ENCODE assay signal across 11 cellular contexts in genomic region chr6:148780918-148781436, GRCh38. TPM values are rescaled to one million over a fixed set of nuclear protein-coding genes. Genes with fewer than 3 reads are reported as not detected.
DNase-seq lines count a peak whose midpoint lies in the region; ATAC-seq, FAIRE-seq and TF ChIP-seq lines count a peak whose summit lies in the region.
"Had no signal": no experiment of that assay in that cellular context is flagged by ENCODE, and none has a peak within 500 bp of the region (broad histone marks: within the 10 kb centered on the region; RNA-seq: fewer than 3 reads in every experiment).

No MANE protein-coding gene starts in this region.

- H3K4me2 ChIP-seq in osteoblast (ENCODE audit: insufficient read depth, low read length), result no peak overlapping the region

- H3K27ac Mint-ChIP-seq in activated CD4-positive, alpha-beta memory T cell treated with anti-CD3 and anti-CD28 coated beads for 36 hours, result peak overlapping the region; percentile 78

- no peak overlapping the region for H3K4me3 ChIP-seq in osteoblast (ENCODE audit: insufficient read depth, low read length)

- H3K27me3 Mint-ChIP-seq in activated CD4-positive, alpha-beta memory T cell treated with anti-CD3 and anti-CD28 coated beads for 36 hours, result no peaks in the 10 kb centered on the region

- peaks cover 5% of the 10 kb centered on the region for H4K20me1 ChIP-seq in osteoblast (ENCODE audit: insufficient read depth, low read length)

- no peak for TF ChIP-seq CTCF in osteoblast (IDR thresholded peaks at IDR 0.05; ENCODE audit: extremely low read depth, low read depth, low read length)

- peaks cover 36% of the 10 kb centered on the region for H3K4me1 Mint-ChIP-seq in activated CD4-positive, alpha-beta memory T cell treated with anti-CD3 and anti-CD28 coated beads for 36 hours (ENCODE audit: low read depth)

- no peak for TF ChIP-seq POLR2A in GM12892 (IDR thresholded peaks at IDR 0.05; ENCODE audit: low read depth, low read length)

- no peaks in the 10 kb centered on the region for H3K9me3 ChIP-seq in osteoblast (ENCODE audit: low read depth, low read length)

- DNase-seq in GM12892 (ENCODE audit: insufficient read length), result no peak
- peak; percentile 49 for DNase-seq in activated CD4-positive, alpha-beta memory T cell treated with anti-CD3 and anti-CD28 coated beads for 36 hours
- DNase-seq in stimulated activated CD4-positive, alpha-beta T cell treated with anti-CD3 and anti-CD28 coated beads, Interleukin-4, amount 100 ng/mL, for 24 hours, result no peak
- no peak for DNase-seq in activated CD8-positive, alpha-beta memory T cell treated with anti-CD3 and anti-CD28 coated beads, Interleukin-2, amount 50 U/mL, for 48 hours
- no peak for DNase-seq in NCI-H1105 treated with DMSO at 0.1 percent for 48 hours (lab: John Stamatoyannopoulos, UW)
- DNase-seq in osteoblast (ENCODE audit: insufficient read length, low spot score, missing footprints), result no peak
- DNase-seq: Calu3; NCI-H226; stimulated activated CD4-positive, alpha-beta T cell treated with anti-CD3 and anti-CD28 coated beads, Interleukin-2, amount 100 ng/mL, for 24 hours had no signal

- intact Hi-C loops in activated CD4-positive, alpha-beta memory T cell treated with anti-CD3 and anti-CD28 coated beads for 36 hours (cut with micrococcal nuclease), result loop anchor here (1.0 to 5.0 kb wide), 6 partner anchors 23 to 87 kb away; partner anchors contain the start of gene UST

- H3K27ac ChIP-seq in osteoblast (ENCODE audit: low read depth, low read length), result no peak overlapping the region

- POLR2A ChIA-PET in activated CD4-positive, alpha-beta memory T cell treated with anti-CD3 and anti-CD28 coated beads for 36 hours (lab: Charles Lee), result interaction anchor here (1.1 to 1.8 kb wide), 4 partner anchors 20 to 55 kb away, joined by 5 to 14 read pairs (median 9); no protein-coding TSS in a partner anchor

- peak; percentile 92 for ATAC-seq in GM19372 (IDR thresholded peaks at IDR 0.05; ENCODE audit: low read depth, unreplicated experiment)
- ATAC-seq in HG02943 (IDR thresholded peaks at IDR 0.05; ENCODE audit: low read depth, unreplicated experiment), result peak; percentile 89

- H3K4me1 ChIP-seq in osteoblast (ENCODE audit: insufficient read depth, low read length), result peaks cover 10% of the 10 kb centered on the region

- H3K27me3 ChIP-seq in osteoblast (ENCODE audit: insufficient read depth, low read length), result no peaks in the 10 kb centered on the region

- H3K4me3 Mint-ChIP-seq in activated CD4-positive, alpha-beta memory T cell treated with anti-CD3 and anti-CD28 coated beads for 36 hours, result peak overlapping the region; percentile 52

- H3K9me3 Mint-ChIP-seq in activated CD4-positive, alpha-beta memory T cell treated with anti-CD3 and anti-CD28 coated beads for 36 hours, result no peaks in the 10 kb centered on the region

- H3K36me3 Mint-ChIP-seq in activated CD4-positive, alpha-beta memory T cell treated with anti-CD3 and anti-CD28 coated beads for 36 hours, result no peaks in the 10 kb centered on the region

- H2AFZ ChIP-seq in osteoblast (ENCODE audit: low read length), result no peak overlapping the region

- peak; percentile 56 for FAIRE-seq in GM12892 (lab: Jason Lieb, UNC)

- CTCF ChIA-PET in activated CD4-positive, alpha-beta memory T cell treated with anti-CD3 and anti-CD28 coated beads for 36 hours (lab: Charles Lee), result interaction anchor here (0.7 to 1.5 kb wide), 12 partner anchors 9 to 203 kb away, joined by 3 to 10 read pairs (median 4); no protein-coding TSS in a partner anchor

- H3K36me3 ChIP-seq in osteoblast (ENCODE audit: insufficient read depth, low read length), result no peaks in the 10 kb centered on the region

- peaks cover 10% of the 10 kb centered on the region for H3K79me2 ChIP-seq in osteoblast (ENCODE audit: insufficient read depth, low read length)

RNA-seq across cellular contexts. Expression of gene UST, which starts 34.1 kb away (rescaled TPM):
- polyA plus RNA-seq in GM12892 (2012; ENCODE audit: missing spikeins), result 4.7 TPM
- 1 to 10 TPM; 3.7 to 4.9 TPM for total RNA-seq in activated CD4-positive, alpha-beta memory T cell treated with anti-CD3 and anti-CD28 coated beads for 36 hours
- 18.1 and 21.2 TPM in 2 replicates for total RNA-seq in osteoblast
